10 cellular contexts compared by ENCODE assay signal in the genomic region with DNA sequence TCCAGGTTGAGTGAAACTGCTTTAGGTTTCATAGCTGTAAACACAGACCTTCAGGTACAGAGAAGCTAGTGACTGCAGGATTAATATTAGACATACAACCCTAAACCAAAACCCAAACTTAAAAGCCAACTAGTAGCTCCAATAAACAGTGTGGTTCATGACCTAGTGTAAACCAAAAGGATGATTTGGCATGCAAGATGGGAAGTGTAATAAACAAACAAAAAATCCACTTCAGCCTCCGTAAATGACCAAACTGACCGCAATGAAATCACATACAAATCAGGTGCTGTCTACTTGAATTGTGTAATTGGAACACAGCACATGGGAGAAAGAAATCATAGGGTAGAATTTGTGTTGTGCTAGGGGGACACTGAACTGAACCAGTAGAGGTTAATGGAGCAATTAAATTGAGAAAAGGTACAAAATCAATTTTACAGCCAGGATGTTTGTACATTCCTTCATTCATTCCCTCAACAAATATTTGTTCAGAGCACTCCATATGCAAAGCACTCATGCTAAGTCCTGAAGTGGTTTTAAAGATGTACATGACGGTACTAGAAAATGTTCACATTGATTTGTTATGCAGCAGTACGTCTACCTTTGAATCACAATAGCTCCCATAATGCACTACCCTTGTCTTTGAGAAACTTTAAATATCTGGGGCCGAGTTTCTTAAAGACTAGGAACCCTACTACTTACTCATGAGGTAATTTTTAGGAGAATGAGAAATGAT.
"Had no signal": no experiment of that assay in that cellular context is flagged by ENCODE, and none has a peak within 500 bp of the region (broad histone marks: within the 10 kb centered on the region; RNA-seq: fewer than 3 reads in every experiment).

No MANE protein-coding gene starts in this region.

- H3K27ac Mint-ChIP-seq: activated CD4-positive, alpha-beta T cell treated with anti-CD3 and anti-CD28 coated beads for 36 hours; activated naive CD8-positive, alpha-beta T cell treated with anti-CD3 and anti-CD28 coated beads, Interleukin-2, amount 50 U/mL, for 24 hours; immature natural killer cell; natural killer cell; progenitor cell of endocrine pancreas had no signal

- DNase-seq: activated CD4-positive, alpha-beta T cell treated with anti-CD3 and anti-CD28 coated beads for 36 hours; activated naive CD4-positive, alpha-beta T cell treated with Interleukin-2 at 50 U/mL for 16 hours; activated naive CD8-positive, alpha-beta T cell treated with anti-CD3 and anti-CD28 coated beads, Interleukin-2, amount 50 U/mL, for 24 hours; immature natural killer cell; left colon; natural killer cell; right cardiac atrium; transverse colon; WERI-Rb-1 had no signal

- H3K4me1 Mint-ChIP-seq: activated CD4-positive, alpha-beta T cell treated with anti-CD3 and anti-CD28 coated beads for 36 hours; immature natural killer cell; natural killer cell had no signal

- H3K36me3 Mint-ChIP-seq: immature natural killer cell, natural killer cell had no signal

- H3K9me3 Mint-ChIP-seq: activated naive CD8-positive, alpha-beta T cell treated with anti-CD3 and anti-CD28 coated beads, Interleukin-2, amount 50 U/mL, for 24 hours; immature natural killer cell; natural killer cell had no signal

- H3K27me3 Mint-ChIP-seq: activated naive CD8-positive, alpha-beta T cell treated with anti-CD3 and anti-CD28 coated beads, Interleukin-2, amount 50 U/mL, for 24 hours; progenitor cell of endocrine pancreas had no signal

- H3K4me3 Mint-ChIP-seq: activated CD4-positive, alpha-beta T cell treated with anti-CD3 and anti-CD28 coated beads for 36 hours; activated naive CD8-positive, alpha-beta T cell treated with anti-CD3 and anti-CD28 coated beads, Interleukin-2, amount 50 U/mL, for 24 hours; immature natural killer cell; natural killer cell had no signal
